Comparison of ENCODE assay signal across 1 cellular context in the genomic region with DNA sequence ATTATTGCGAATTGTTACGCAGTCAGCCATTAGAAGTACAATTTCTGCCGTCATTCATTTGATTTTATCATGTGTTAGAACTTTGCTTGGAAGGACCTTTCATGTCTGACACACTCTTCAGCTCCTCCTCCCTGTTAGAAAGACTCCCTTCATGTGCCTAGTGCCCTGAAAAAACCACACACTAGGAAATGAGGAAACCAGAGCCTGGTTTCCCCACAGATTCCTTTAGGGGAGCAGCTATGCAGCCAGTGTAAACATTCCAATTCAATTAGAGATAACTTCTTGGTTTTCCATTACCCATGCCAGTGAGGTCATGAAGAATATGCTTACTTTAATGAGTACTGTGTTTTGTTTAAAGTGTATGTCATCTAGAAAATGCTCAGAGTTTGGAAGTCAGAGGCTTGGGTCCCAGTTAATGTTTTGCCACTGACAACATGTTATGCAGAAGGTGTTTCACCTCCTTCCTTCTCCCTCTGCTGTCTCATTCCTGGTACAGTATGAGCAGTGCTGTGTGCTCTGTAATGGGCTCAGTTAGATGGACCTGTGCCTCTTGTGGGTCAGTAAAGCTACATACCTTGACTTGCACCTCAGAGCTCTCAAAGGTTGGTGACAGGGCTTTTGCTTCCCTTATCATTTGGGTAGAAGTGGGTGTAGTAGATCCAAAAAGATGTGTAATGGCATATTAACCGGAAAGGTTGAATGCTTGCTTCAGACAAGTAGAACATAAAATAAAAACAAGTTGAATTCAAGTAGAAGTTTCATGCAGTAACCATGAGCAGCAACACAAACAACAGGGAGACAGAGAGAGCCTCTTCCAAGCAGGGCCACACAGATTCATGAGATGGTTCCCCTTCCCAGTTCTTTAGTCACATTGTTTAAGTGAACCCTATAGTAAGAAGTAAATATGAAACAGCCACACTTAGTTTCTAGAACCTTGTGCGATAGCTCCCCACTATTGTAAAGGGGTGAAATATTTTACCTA.
TF ChIP-seq lines count a peak whose summit lies in the region.

No MANE protein-coding gene starts in this region.

TF ChIP-seq in HEK293, 187 proteins besides CTCF, POLR2A, EP300 and RAD21 (continued from another document and continues in another):
- TF ChIP-seq, protein P1, sequence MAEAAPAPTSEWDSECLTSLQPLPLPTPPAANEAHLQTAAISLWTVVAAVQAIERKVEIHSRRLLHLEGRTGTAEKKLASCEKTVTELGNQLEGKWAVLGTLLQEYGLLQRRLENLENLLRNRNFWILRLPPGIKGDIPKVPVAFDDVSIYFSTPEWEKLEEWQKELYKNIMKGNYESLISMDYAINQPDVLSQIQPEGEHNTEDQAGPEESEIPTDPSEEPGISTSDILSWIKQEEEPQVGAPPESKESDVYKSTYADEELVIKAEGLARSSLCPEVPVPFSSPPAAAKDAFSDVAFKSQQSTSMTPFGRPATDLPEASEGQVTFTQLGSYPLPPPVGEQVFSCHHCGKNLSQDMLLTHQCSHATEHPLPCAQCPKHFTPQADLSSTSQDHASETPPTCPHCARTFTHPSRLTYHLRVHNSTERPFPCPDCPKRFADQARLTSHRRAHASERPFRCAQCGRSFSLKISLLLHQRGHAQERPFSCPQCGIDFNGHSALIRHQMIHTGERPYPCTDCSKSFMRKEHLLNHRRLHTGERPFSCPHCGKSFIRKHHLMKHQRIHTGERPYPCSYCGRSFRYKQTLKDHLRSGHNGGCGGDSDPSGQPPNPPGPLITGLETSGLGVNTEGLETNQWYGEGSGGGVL (tag by site-specific recombination; IDR thresholded peaks at IDR 0.05) = no peak
- TF ChIP-seq ZNF561 (tag by site-specific recombination; IDR thresholded peaks at IDR 0.05; ENCODE audit: borderline replicate concordance) = no peak; the same call in 1 of the 2 replicates
- no peak for TF ChIP-seq ZNF521 (tag by site-specific recombination; IDR thresholded peaks at IDR 0.05)
- no peak for TF ChIP-seq GLIS2 (tag by site-specific recombination; IDR thresholded peaks at IDR 0.05)
- no peak for TF ChIP-seq ZNF610 (tag by site-specific recombination; IDR thresholded peaks at IDR 0.05; ENCODE audit: borderline replicate concordance)
- TF ChIP-seq ZNF433 (tag by site-specific recombination; IDR thresholded peaks at IDR 0.05; ENCODE audit: low read depth) = no peak
- TF ChIP-seq, protein P2, sequence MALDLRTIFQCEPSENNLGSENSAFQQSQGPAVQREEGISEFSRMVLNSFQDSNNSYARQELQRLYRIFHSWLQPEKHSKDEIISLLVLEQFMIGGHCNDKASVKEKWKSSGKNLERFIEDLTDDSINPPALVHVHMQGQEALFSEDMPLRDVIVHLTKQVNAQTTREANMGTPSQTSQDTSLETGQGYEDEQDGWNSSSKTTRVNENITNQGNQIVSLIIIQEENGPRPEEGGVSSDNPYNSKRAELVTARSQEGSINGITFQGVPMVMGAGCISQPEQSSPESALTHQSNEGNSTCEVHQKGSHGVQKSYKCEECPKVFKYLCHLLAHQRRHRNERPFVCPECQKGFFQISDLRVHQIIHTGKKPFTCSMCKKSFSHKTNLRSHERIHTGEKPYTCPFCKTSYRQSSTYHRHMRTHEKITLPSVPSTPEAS (tag by site-specific recombination; IDR thresholded peaks at IDR 0.05) = no peak
- peak; percentile 64 for TF ChIP-seq ZBTB8A (tag by site-specific recombination; IDR thresholded peaks at IDR 0.05)
- peak; percentile 54 for TF ChIP-seq KLF1 (tag by site-specific recombination; IDR thresholded peaks at IDR 0.05)
- TF ChIP-seq ZNF350 (tag by site-specific recombination; IDR thresholded peaks at IDR 0.05) = no peak
- TF ChIP-seq ZNF18 (tag by site-specific recombination; IDR thresholded peaks at IDR 0.05) = 0 out of 2 replicates have a peak, but pooled peaks have one; percentile 17
- peak; percentile 64; the same call in 1 of the 2 replicates for TF ChIP-seq ZNF692 (tag by site-specific recombination; IDR thresholded peaks at IDR 0.05)
- peak; percentile 55; the same call in 1 of the 2 replicates for TF ChIP-seq FEZF1 (tag by site-specific recombination; IDR thresholded peaks at IDR 0.05)
- no peak for TF ChIP-seq ZNF514 (tag by site-specific recombination; IDR thresholded peaks at IDR 0.05)
- TF ChIP-seq ZNF155 (tag by site-specific recombination; IDR thresholded peaks at IDR 0.05) = no peak
- TF ChIP-seq ZBTB20 (tag by site-specific recombination; IDR thresholded peaks at IDR 0.05) = 0 out of 2 replicates have a peak, but pooled peaks have one; percentile 44
- TF ChIP-seq ZNF112 (tag by site-specific recombination; IDR thresholded peaks at IDR 0.05) = no peak
- TF ChIP-seq, protein P3, sequence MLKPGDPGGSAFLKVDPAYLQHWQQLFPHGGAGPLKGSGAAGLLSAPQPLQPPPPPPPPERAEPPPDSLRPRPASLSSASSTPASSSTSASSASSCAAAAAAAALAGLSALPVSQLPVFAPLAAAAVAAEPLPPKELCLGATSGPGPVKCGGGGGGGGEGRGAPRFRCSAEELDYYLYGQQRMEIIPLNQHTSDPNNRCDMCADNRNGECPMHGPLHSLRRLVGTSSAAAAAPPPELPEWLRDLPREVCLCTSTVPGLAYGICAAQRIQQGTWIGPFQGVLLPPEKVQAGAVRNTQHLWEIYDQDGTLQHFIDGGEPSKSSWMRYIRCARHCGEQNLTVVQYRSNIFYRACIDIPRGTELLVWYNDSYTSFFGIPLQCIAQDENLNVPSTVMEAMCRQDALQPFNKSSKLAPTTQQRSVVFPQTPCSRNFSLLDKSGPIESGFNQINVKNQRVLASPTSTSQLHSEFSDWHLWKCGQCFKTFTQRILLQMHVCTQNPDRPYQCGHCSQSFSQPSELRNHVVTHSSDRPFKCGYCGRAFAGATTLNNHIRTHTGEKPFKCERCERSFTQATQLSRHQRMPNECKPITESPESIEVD (tag by site-specific recombination; IDR thresholded peaks at IDR 0.05) = peak; percentile 89
- no peak for TF ChIP-seq ZNF658 (tag by site-specific recombination; IDR thresholded peaks at IDR 0.05)
- TF ChIP-seq ZNF24 (tag by site-specific recombination; IDR thresholded peaks at IDR 0.05) = peak; percentile 86
- peak; percentile 69; the same call in 1 of the 2 replicates for TF ChIP-seq BCL11A (tag by site-specific recombination; IDR thresholded peaks at IDR 0.05; ENCODE audit: low read depth)
- TF ChIP-seq ZFP69B (tag by site-specific recombination; IDR thresholded peaks at IDR 0.05) = peak; percentile 62; the same call in 1 of the 2 replicates
- TF ChIP-seq ZNF776 (tag by site-specific recombination; IDR thresholded peaks at IDR 0.05; ENCODE audit: borderline replicate concordance) = no peak
- TF ChIP-seq ZNF184 (tag by site-specific recombination; IDR thresholded peaks at IDR 0.05) = peak; percentile 86
- no peak for TF ChIP-seq ZSCAN16 (tag by site-specific recombination; IDR thresholded peaks at IDR 0.05)
- no peak for TF ChIP-seq MYNN (tag by site-specific recombination; IDR thresholded peaks at IDR 0.05; ENCODE audit: borderline replicate concordance)
- TF ChIP-seq KLF10 (tag by site-specific recombination; IDR thresholded peaks at IDR 0.05) = peak; percentile 79
- TF ChIP-seq ZNF660 (tag by site-specific recombination; IDR thresholded peaks at IDR 0.05) = no peak
- peak; percentile 95 for TF ChIP-seq SP7 (tag by site-specific recombination; IDR thresholded peaks at IDR 0.05)
- TF ChIP-seq GFI1B (tag by site-specific recombination; IDR thresholded peaks at IDR 0.05) = peak; percentile 74; the same call in 1 of the 2 replicates
- no peak; the same call in 1 of the 2 replicates for TF ChIP-seq SP2 (tag by site-specific recombination; IDR thresholded peaks at IDR 0.05)
- peak; percentile 96 for TF ChIP-seq WT1 (tag by site-specific recombination; IDR thresholded peaks at IDR 0.05)
- TF ChIP-seq ZNF529 (tag by site-specific recombination; IDR thresholded peaks at IDR 0.05; ENCODE audit: insufficient replicate concordance) = no peak
- no peak for TF ChIP-seq ZNF133 (tag by site-specific recombination; IDR thresholded peaks at IDR 0.05)
- no peak for TF ChIP-seq ZNF266 (tag by site-specific recombination; IDR thresholded peaks at IDR 0.05; ENCODE audit: low read depth)
- TF ChIP-seq, protein P4, sequence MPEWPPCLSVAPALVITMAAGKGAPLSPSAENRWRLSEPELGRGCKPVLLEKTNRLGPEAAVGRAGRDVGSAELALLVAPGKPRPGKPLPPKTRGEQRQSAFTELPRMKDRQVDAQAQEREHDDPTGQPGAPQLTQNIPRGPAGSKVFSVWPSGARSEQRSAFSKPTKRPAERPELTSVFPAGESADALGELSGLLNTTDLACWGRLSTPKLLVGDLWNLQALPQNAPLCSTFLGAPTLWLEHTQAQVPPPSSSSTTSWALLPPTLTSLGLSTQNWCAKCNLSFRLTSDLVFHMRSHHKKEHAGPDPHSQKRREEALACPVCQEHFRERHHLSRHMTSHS (tag by site-specific recombination; IDR thresholded peaks at IDR 0.05) = no peak
- TF ChIP-seq ZNF76 (tag by site-specific recombination; IDR thresholded peaks at IDR 0.05; ENCODE audit: borderline replicate concordance, low read depth) = no peak
- no peak for TF ChIP-seq ZNF121 (tag by site-specific recombination; IDR thresholded peaks at IDR 0.05)
- peak; percentile 97 for TF ChIP-seq ZEB2 (tag by site-specific recombination; IDR thresholded peaks at IDR 0.05)
- peak; percentile 92 for TF ChIP-seq OSR2 (tag by site-specific recombination; IDR thresholded peaks at IDR 0.05)
- no peak for TF ChIP-seq YY2 (tag by site-specific recombination; IDR thresholded peaks at IDR 0.05)
- no peak for TF ChIP-seq ZNF48 (tag by site-specific recombination; IDR thresholded peaks at IDR 0.05)
- TF ChIP-seq, protein P5, sequence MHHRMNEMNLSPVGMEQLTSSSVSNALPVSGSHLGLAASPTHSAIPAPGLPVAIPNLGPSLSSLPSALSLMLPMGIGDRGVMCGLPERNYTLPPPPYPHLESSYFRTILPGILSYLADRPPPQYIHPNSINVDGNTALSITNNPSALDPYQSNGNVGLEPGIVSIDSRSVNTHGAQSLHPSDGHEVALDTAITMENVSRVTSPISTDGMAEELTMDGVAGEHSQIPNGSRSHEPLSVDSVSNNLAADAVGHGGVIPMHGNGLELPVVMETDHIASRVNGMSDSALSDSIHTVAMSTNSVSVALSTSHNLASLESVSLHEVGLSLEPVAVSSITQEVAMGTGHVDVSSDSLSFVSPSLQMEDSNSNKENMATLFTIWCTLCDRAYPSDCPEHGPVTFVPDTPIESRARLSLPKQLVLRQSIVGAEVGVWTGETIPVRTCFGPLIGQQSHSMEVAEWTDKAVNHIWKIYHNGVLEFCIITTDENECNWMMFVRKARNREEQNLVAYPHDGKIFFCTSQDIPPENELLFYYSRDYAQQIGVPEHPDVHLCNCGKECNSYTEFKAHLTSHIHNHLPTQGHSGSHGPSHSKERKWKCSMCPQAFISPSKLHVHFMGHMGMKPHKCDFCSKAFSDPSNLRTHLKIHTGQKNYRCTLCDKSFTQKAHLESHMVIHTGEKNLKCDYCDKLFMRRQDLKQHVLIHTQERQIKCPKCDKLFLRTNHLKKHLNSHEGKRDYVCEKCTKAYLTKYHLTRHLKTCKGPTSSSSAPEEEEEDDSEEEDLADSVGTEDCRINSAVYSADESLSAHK (tag by site-specific recombination; IDR thresholded peaks at IDR 0.05) = peak; percentile 77
- no peak for TF ChIP-seq EGR2 (tag by site-specific recombination; IDR thresholded peaks at IDR 0.05; ENCODE audit: low read depth)
- TF ChIP-seq ZBTB48 (tag by site-specific recombination; IDR thresholded peaks at IDR 0.05) = no peak
- TF ChIP-seq RBAK (tag by site-specific recombination; IDR thresholded peaks at IDR 0.05) = no peak
- TF ChIP-seq ZNF623 (tag by site-specific recombination; IDR thresholded peaks at IDR 0.05) = no peak
- TF ChIP-seq ZNF837 (tag by site-specific recombination; IDR thresholded peaks at IDR 0.05) = no peak
- 0 out of 2 replicates have a peak, but pooled peaks have one; percentile 34 for TF ChIP-seq ZNF324 (tag by site-specific recombination; IDR thresholded peaks at IDR 0.05)
- TF ChIP-seq ZNF280C (tag by site-specific recombination; IDR thresholded peaks at IDR 0.05) = no peak
- 0 out of 2 replicates have a peak, but pooled peaks have one; percentile 3 for TF ChIP-seq ZNF146 (tag by site-specific recombination; IDR thresholded peaks at IDR 0.05)
